ENCODE assay signal across 10 cellular contexts in genomic region chr5:121967187-121967586, GRCh38. TPM values are rescaled to one million over a fixed set of nuclear protein-coding genes. Genes with fewer than 3 reads are reported as not detected.
A peak's percentile ranks its signal among the peaks of the same experiment; 100 is the strongest.
DNase-seq lines count a peak whose midpoint lies in the region; ATAC-seq and TF ChIP-seq lines count a peak whose summit lies in the region.
"Had no signal": no experiment of that assay in that cellular context is flagged by ENCODE, and none has a peak within 500 bp of the region (broad histone marks: within the 10 kb centered on the region; RNA-seq: fewer than 3 reads in every experiment).

No MANE protein-coding gene starts in this region.

- BruUV-seq in IMR-90 (replicated peaks; lab: Mats Ljungman, UMichigan), result no TSS peak

- H2BK20ac ChIP-seq in IMR-90 (ENCODE audit: low read depth, low read length), result peak overlapping the region; percentile 48; the same call in 1 of the 2 replicates

- H3K27me3 ChIP-seq in IMR-90 (ENCODE audit: control insufficient read depth, insufficient read depth, low read length) (no peaks in the 10 kb centered on the region), brain microvascular endothelial cell (replicated peaks) (no peaks in the 10 kb centered on the region), liver (ENCODE audit: control insufficient read depth in 4 of 4, insufficient read depth in 4 of 4, low read length in 3 of 4) (no peaks in the 10 kb centered on the region), aorta (ENCODE audit: control insufficient read depth in 1 of 2, insufficient read depth in 2 of 2, low read length in 1 of 2) (no peaks in the 10 kb centered on the region), Peyer's patch (no peaks in the 10 kb centered on the region)

- DNase-seq in AG09309 (ENCODE audit: low read depth) (no peak), IMR-90 (peak; percentile 66), brain microvascular endothelial cell (peak; percentile 31), DMS153 (lab: John Stamatoyannopoulos, UW) (no peak), aorta (no peak), Peyer's patch (no peak)
- DNase-seq: GDM1, NCI-H1436 had no signal

- peak; percentile 74 for TF ChIP-seq RAD21 in IMR-90 (IDR thresholded peaks at IDR 0.05; ENCODE audit: low read length)
- TF ChIP-seq RAD21 in liver (IDR thresholded peaks at IDR 0.05), result peak; percentile 64 to 67

- H2BK5ac ChIP-seq in IMR-90 (ENCODE audit: low read depth, low read length, poor library complexity, severe bottlenecking), result peak overlapping the region; percentile 30

- peak; percentile 30 for TF ChIP-seq CTCF in AG09309 (IDR thresholded peaks at IDR 0.05; ENCODE audit: control insufficient read depth, insufficient read depth, low read depth, low read length, missing control alignments)
- peak; percentile 78 for TF ChIP-seq CTCF in IMR-90 (conservative IDR thresholded peaks at IDR 0.05; ENCODE audit: low read depth, low read length)
- TF ChIP-seq CTCF in brain microvascular endothelial cell (IDR thresholded peaks at IDR 0.05; ENCODE audit: low read depth, low read length, missing control alignments), result peak; percentile 38
- peak; percentile 14 for TF ChIP-seq CTCF in liver (IDR thresholded peaks at IDR 0.05; ENCODE audit: low read depth, low read length, missing input control)
- TF ChIP-seq CTCF in Peyer's patch (IDR thresholded peaks at IDR 0.05), result peak in 3 of 6 experiments; percentile 29 to 36 (median 30)

- peaks cover 2% of the 10 kb centered on the region; the same call in 1 of the 2 replicates for H3K9me1 ChIP-seq in IMR-90 (ENCODE audit: insufficient read depth, low read length)

- no peak overlapping the region for H3K14ac ChIP-seq in IMR-90 (replicated peaks; ENCODE audit: low read depth, low read length)

- POLR2A ChIA-PET in IMR-90 (lab: Charles Lee; ENCODE audit: unreplicated experiment), result no interaction called here

- H3K9ac ChIP-seq in IMR-90 (ENCODE audit: low read depth, low read length) (no peak overlapping the region), liver (ENCODE audit: low read depth in 1 of 2, low read length in 2 of 2) (no peak overlapping the region)

- H3K4me2 ChIP-seq in IMR-90 (ENCODE audit: low read depth, low read length), result no peak overlapping the region

- H3K36me3 ChIP-seq in IMR-90 (ENCODE audit: control insufficient read depth, insufficient read depth, low read length) (no peaks in the 10 kb centered on the region), brain microvascular endothelial cell (replicated peaks) (no peaks in the 10 kb centered on the region), liver (ENCODE audit: control insufficient read depth in 4 of 4, insufficient read depth in 3 of 4, low read depth in 1 of 4, low read length in 3 of 4) (no peaks in the 10 kb centered on the region), aorta (ENCODE audit: control insufficient read depth in 1 of 2, insufficient read depth in 2 of 2, low read length in 1 of 2) (no peaks in the 10 kb centered on the region), Peyer's patch (no peaks in the 10 kb centered on the region)

- peaks cover 8 to 41% of the 10 kb centered on the region in 2 experiments; a peak in 3 of 4 replicates for H3K79me1 ChIP-seq in IMR-90 (ENCODE audit: low read depth in 1 of 2, low read length in 2 of 2)

- ATAC-seq in IMR-90 (ENCODE audit: low read depth) (no peak), aorta (ENCODE audit: low FRiP score) (no peak), HG02678 (IDR thresholded peaks at IDR 0.05; ENCODE audit: unreplicated experiment) (no peak)

- no peaks in the 10 kb centered on the region for H3K9me3 ChIP-seq in IMR-90 (ENCODE audit: control insufficient read depth, insufficient read depth, low read length)
- H3K9me3 ChIP-seq in liver (ENCODE audit: control insufficient read depth in 4 of 4, low read length in 3 of 4), result no peaks in the 10 kb centered on the region
- H3K9me3 ChIP-seq in aorta (ENCODE audit: control insufficient read depth, low read length), result no peaks in the 10 kb centered on the region
- H3K9me3 ChIP-seq in Peyer's patch, result no peaks in the 10 kb centered on the region

- H4K5ac ChIP-seq in IMR-90 (ENCODE audit: low read depth, low read length), result no peak overlapping the region

- no peak overlapping the region for H2AK9ac ChIP-seq in IMR-90 (replicated peaks; ENCODE audit: low read depth, low read length, poor library complexity)

- WGBS in IMR-90 (ENCODE audit: extremely low coverage in 2 of 2, insufficient read length in 1 of 2), 2 experiments, result no CpG with 5 or more reads among the region's 6 CpGs
- 79% methylated on average over 6 of the region's 6 CpGs for WGBS in liver
- WGBS in aorta, 2 donors, result 40 to 46% methylated on average over 6 of the region's 6 CpGs

- peaks cover 8% of the 10 kb centered on the region; the same call in 1 of the 2 replicates for H4K20me1 ChIP-seq in IMR-90 (ENCODE audit: insufficient read depth, low read length)

- no peak overlapping the region for H3K4me3 ChIP-seq in AG09309 (ENCODE audit: control insufficient read depth, low read depth, low read length)
- H3K4me3 ChIP-seq in IMR-90 (ENCODE audit: insufficient read depth, low read depth, low read length), result no peak overlapping the region
- H3K4me3 ChIP-seq in brain microvascular endothelial cell (ENCODE audit: low read depth, low read length), result no peak overlapping the region
- no peak overlapping the region for H3K4me3 ChIP-seq in liver (ENCODE audit: low read depth in 1 of 3, low read length in 3 of 3)
- no peak overlapping the region for H3K4me3 ChIP-seq in aorta (ENCODE audit: low read length in 2 of 2)
- H3K4me3 ChIP-seq in Peyer's patch, result no peak overlapping the region

- no peak overlapping the region for H2BK120ac ChIP-seq in IMR-90 (ENCODE audit: low read depth, low read length)

- no peak overlapping the region for H2BK15ac ChIP-seq in IMR-90 (ENCODE audit: low read depth, low read length)

- no peak overlapping the region; a peak in 1 of 4 replicates for H4K8ac ChIP-seq in IMR-90 (ENCODE audit: low read depth in 2 of 2, low read length in 2 of 2)

- H3K56ac ChIP-seq in IMR-90 (ENCODE audit: extremely low read depth, insufficient read depth, low read length), result no peak overlapping the region

- H3K18ac ChIP-seq in IMR-90 (ENCODE audit: low read depth, low read length), result peak overlapping the region; percentile 38

- no peak overlapping the region for H4K91ac ChIP-seq in IMR-90 (ENCODE audit: insufficient read depth, low read depth, low read length)

- H3K4ac ChIP-seq in IMR-90 (ENCODE audit: low read depth, low read length), result no peak overlapping the region

- dilution Hi-C loops in IMR-90 (cut with HindIII; ENCODE audit: low sequenced_read_pairs, unreplicated experiment), result no loop called here

- H3K4me1 ChIP-seq in IMR-90 (ENCODE audit: control insufficient read depth, insufficient read depth, low read length) (peaks cover 9% of the 10 kb centered on the region), liver (ENCODE audit: control insufficient read depth in 4 of 4, insufficient read depth in 4 of 4, low read length in 3 of 4) (peaks cover 4 to 19% (median 15%) of the 10 kb centered on the region in 4 donors), aorta (ENCODE audit: control insufficient read depth in 1 of 2, insufficient read depth in 2 of 2, low read length in 2 of 2) (peaks cover 0 to 9% of the 10 kb centered on the region in 2 donors), Peyer's patch (peaks cover 0 to 20% (median 5%) of the 10 kb centered on the region in 4 donors)

- TF ChIP-seq POLR2A in IMR-90 (IDR thresholded peaks at IDR 0.05; ENCODE audit: low read depth, low read length), result no peak
- no peak for TF ChIP-seq POLR2A in Peyer's patch (IDR thresholded peaks at IDR 0.05)

- H2AFZ ChIP-seq in IMR-90 (replicated peaks; ENCODE audit: low read length, poor library complexity), result no peak overlapping the region

- CTCF ChIA-PET in IMR-90 (lab: Yijun Ruan, JAX), result interaction anchor here (0.7 kb wide), 2 partner anchors 136 to 189 kb away, joined by 3 to 4 read pairs; no protein-coding TSS in a partner anchor

- intact Hi-C loops in IMR-90 (cut with micrococcal nuclease) (loop anchor here (1.0 to 10.0 kb wide), 3 partner anchors 134 to 528 kb away; no protein-coding TSS in a partner anchor), aorta (cut with DNase I) (loop anchor here (5.0 kb wide), 1 partner anchor 135 kb away; no protein-coding TSS in a partner anchor)

- in situ Hi-C loops in IMR-90 (cut with MboI; ENCODE audit: low sequenced_read_pairs) (loop anchor here (5.0 to 25.0 kb wide), 4 partner anchors 135 to 1505 kb away; partner anchors contain the start of gene PRR16), brain microvascular endothelial cell (cut with HindIII; ENCODE audit: low pct_ligation_motif_present, low sequenced_read_pairs) (no loop called here)

- no peak overlapping the region for H2AK5ac ChIP-seq in IMR-90 (ENCODE audit: low read depth, low read length)

- no peak overlapping the region for H3K23ac ChIP-seq in IMR-90 (ENCODE audit: low read depth, low read length)

- H3K27ac ChIP-seq in IMR-90 (ENCODE audit: insufficient read depth, low read length), result no peak overlapping the region
- H3K27ac ChIP-seq in brain microvascular endothelial cell, result no peak overlapping the region
- no peak overlapping the region for H3K27ac ChIP-seq in liver (ENCODE audit: low read depth in 1 of 2, low read length in 2 of 2)
- no peak overlapping the region for H3K27ac ChIP-seq in aorta (ENCODE audit: low read depth in 1 of 2, low read length in 2 of 2)
- H3K27ac ChIP-seq in Peyer's patch, result no peak overlapping the region

TF ChIP-seq in IMR-90, 13 proteins besides CTCF, POLR2A, EP300 and RAD21 (continues in another document):
- TF ChIP-seq RCOR1 (IDR thresholded peaks at IDR 0.05; ENCODE audit: insufficient replicate concordance, low read length) (no peak), NFE2L2 (IDR thresholded peaks at IDR 0.05; ENCODE audit: low read depth, low read length) (no peak), MXI1 (IDR thresholded peaks at IDR 0.05; ENCODE audit: borderline replicate concordance, low read depth, low read length) (no peak), CHD1 (IDR thresholded peaks at IDR 0.05; ENCODE audit: low read depth, low read length) (no peak)

TF ChIP-seq in liver, 16 proteins besides CTCF, POLR2A, EP300 and RAD21 (continues in another document):
- TF ChIP-seq MAX (IDR thresholded peaks at IDR 0.05) (no peak), GABPA (IDR thresholded peaks at IDR 0.05 in 1 of 2, conservative IDR thresholded peaks at IDR 0.05 in 1 of 2) (no peak), ATF3 (IDR thresholded peaks at IDR 0.05) (no peak)

RNA-seq across cellular contexts. Expression of gene SRFBP1, which starts 5.4 kb away (rescaled TPM):
- total RNA-seq in IMR-90 (2012; rRNA removed), result 8.1 and 16.4 TPM in 2 replicates
- polyA plus RNA-seq in IMR-90 (2012; rRNA removed), result 2.4 and 3.3 TPM in 2 replicates
- polyA plus RNA-seq in IMR-90 (2012; cell fraction: cytosol; rRNA removed), result 0.23 and 0.57 TPM in 2 replicates
- polyA plus RNA-seq in IMR-90 (2012; cell fraction: nucleus; rRNA removed; ENCODE audit: low replicate concordance), result 0.14 and 1.2 TPM in 2 replicates
- 10 to 100 TPM in 1 of 2 donors, 1 to 10 TPM in 1; 7.8 to 10.1 TPM for total RNA-seq in liver
- polyA plus RNA-seq in liver, result 1 to 10 TPM; 2.7 to 4.5 TPM
- 10 to 100 TPM; 10.6 to 12.2 TPM for total RNA-seq in aorta
- 1 to 10 TPM; 2.6 to 5.3 TPM for polyA plus RNA-seq in aorta
- total RNA-seq in Peyer's patch, result 10 to 100 TPM in 1 of 4 donors, 1 to 10 TPM in 3; 5.4 to 42.9 (median 7.5) TPM

Comparison
In these comparisons a context has a peak if more than half of its experiments do, and no peak if none do; other contexts are left out.
1. DNase-seq: peak in IMR-90 (single experiment) and brain microvascular endothelial cell (single experiment); none in AG09309 (single experiment), DMS153 (single experiment), aorta (0 of 2) and Peyer's patch (0 of 3).